ENCODE assay signal across 8 cellular contexts in the genomic region with DNA sequence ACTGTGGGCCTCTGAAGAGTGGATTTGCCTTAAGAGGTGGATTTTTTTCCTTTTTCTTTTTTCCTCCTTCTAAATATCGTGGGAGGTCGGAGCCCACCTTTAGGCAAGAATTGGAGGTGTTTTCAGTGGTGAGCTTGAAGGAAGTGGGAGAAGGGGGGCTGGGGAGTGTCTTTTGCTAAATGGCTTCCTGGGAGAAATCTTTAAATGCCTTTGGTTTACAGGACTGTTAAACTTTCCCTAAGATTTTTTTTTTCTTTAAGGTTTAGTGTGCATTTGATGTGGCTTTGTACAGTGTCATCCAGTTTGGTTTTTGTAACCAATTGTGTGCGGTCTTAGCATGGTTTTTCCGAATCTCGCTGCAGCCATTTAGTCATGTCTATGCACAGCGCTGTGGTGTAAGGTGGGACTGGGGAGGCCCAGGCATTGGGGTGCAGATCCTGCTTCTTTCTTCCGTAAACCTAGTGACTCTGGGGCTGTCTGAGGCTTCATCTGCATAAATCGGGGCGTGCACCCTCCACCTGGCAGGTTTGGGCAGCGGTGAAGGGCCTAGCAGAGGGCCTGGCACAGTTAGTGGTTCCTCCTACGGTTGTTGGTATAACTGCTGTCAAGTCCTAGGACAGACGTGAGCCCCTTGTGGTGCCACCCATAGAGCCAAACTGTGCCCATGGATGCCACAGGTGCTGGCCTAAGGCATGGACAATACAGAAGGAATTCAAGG. TPM values are rescaled to one million over a fixed set of nuclear protein-coding genes. Genes with fewer than 3 reads are reported as not detected.
DNase-seq lines count a peak whose midpoint lies in the region; ATAC-seq, FAIRE-seq and TF ChIP-seq lines count a peak whose summit lies in the region.

No MANE protein-coding gene starts in this region.

- peaks cover 0 to 69% (median 31%) of the 10 kb centered on the region in 4 donors for H3K4me1 ChIP-seq in right lobe of liver

- peaks cover 56% of the 10 kb centered on the region for H3K4me1 Mint-ChIP-seq in activated B cell treated with CpG ODN at 0.5 μM for 24 hours

- peak; percentile 64 for ATAC-seq in activated B cell treated with CpG ODN at 0.5 μM for 24 hours (ENCODE audit: low read depth)
- peak; percentile 1 to 33 (median 18) for ATAC-seq in right lobe of liver
- ATAC-seq in HG02938 (IDR thresholded peaks at IDR 0.05; ENCODE audit: unreplicated experiment) = no peak

- H3K36me3 ChIP-seq in bronchial epithelial cell (ENCODE audit: control insufficient read depth, insufficient read depth, low read length) (no peaks in the 10 kb centered on the region), right lobe of liver (no peaks in the 10 kb centered on the region)

- H3K27me3 ChIP-seq in bronchial epithelial cell (ENCODE audit: control insufficient read depth, insufficient read depth, low read length) (no peaks in the 10 kb centered on the region), right lobe of liver (no peaks in the 10 kb centered on the region)

- peaks cover 15% of the 10 kb centered on the region for H3K36me3 Mint-ChIP-seq in activated B cell treated with CpG ODN at 0.5 μM for 24 hours (ENCODE audit: low read depth)

- DNase-seq in COLO668 (lab: John Stamatoyannopoulos, UW; ENCODE audit: unreplicated experiment) (peak; percentile 54), HT1080 (ENCODE audit: low read depth) (peak; percentile 15), activated B cell treated with CpG ODN at 0.5 μM for 24 hours (peak; percentile 58), bronchial epithelial cell (ENCODE audit: low read depth) (peak; percentile 70), right lobe of liver (peak; percentile 51 to 75 (median 63)), dedifferentiated amniotic fluid mesenchymal stem cell (ENCODE audit: extremely low spot score) (no peak)
- DNase-seq in stimulated activated CD8-positive, alpha-beta memory T cell treated with anti-CD3 and anti-CD28 coated beads, Interleukin-12 subunit alpha, Interleukin-12 subunit beta, amount 100 ng/mL, for 24 hours (ENCODE audit: extremely low read depth) = peak; percentile 53

- H3K27ac Mint-ChIP-seq in activated B cell treated with CpG ODN at 0.5 μM for 24 hours = peak overlapping the region; percentile 97

- H3K9me3 ChIP-seq in right lobe of liver = no peaks in the 10 kb centered on the region

- no peak for TF ChIP-seq CTCF in activated B cell treated with CpG ODN at 0.5 μM for 24 hours (IDR thresholded peaks at IDR 0.05)
- no peak for TF ChIP-seq CTCF in bronchial epithelial cell (IDR thresholded peaks at IDR 0.05; ENCODE audit: insufficient read depth, low read length, severe bottlenecking)
- TF ChIP-seq CTCF in right lobe of liver (IDR thresholded peaks at IDR 0.05) = no peak

- H3K27ac ChIP-seq in right lobe of liver = peak overlapping the region; percentile 74 to 95 (median 91)

- no peaks in the 10 kb centered on the region for H3K9me3 Mint-ChIP-seq in activated B cell treated with CpG ODN at 0.5 μM for 24 hours

- no peaks in the 10 kb centered on the region for H3K27me3 Mint-ChIP-seq in activated B cell treated with CpG ODN at 0.5 μM for 24 hours

- CTCF ChIA-PET in activated B cell treated with CpG ODN at 0.5 μM for 24 hours (lab: Charles Lee) = no interaction called here

- POLR2A ChIA-PET in activated B cell treated with CpG ODN at 0.5 μM for 24 hours (lab: Charles Lee) = interaction anchor here (0.6 to 1.4 kb wide), 4 partner anchors 22 to 1506 kb away, joined by 4 to 8 read pairs (median 6); no protein-coding TSS in a partner anchor

- FAIRE-seq in bronchial epithelial cell (lab: Jason Lieb, UNC) = no peak

- WGBS in right lobe of liver (ENCODE audit: insufficient coverage, low coverage, low lambda C conversion rate, missing lambda C conversion rate) = 0% methylated on average over 10 of the region's 12 CpGs

- peak overlapping the region; percentile 56 for H3K4me3 ChIP-seq in bronchial epithelial cell (ENCODE audit: low read depth, low read length)
- H3K4me3 ChIP-seq in right lobe of liver = peak overlapping the region; percentile 45 to 77 (median 68)

- peak overlapping the region; percentile 90 for H3K4me3 Mint-ChIP-seq in activated B cell treated with CpG ODN at 0.5 μM for 24 hours

- intact Hi-C loops in activated B cell treated with CpG ODN at 0.5 μM for 24 hours (cut with micrococcal nuclease) = loop anchor here (1.0 to 10.0 kb wide), 7 partner anchors 14 to 960 kb away; a partner anchor contains a TSS
- intact Hi-C loops in right lobe of liver (cut with DNase I) = no loop called here

- no peak for TF ChIP-seq POLR2A in right lobe of liver (IDR thresholded peaks at IDR 0.05)

RNA-seq across cellular contexts. Expression of a gene that starts 1.3 kb away (rescaled TPM):
- total RNA-seq in HT1080 (2014; rRNA removed; shearing (Covaris generic)) = 35.6 and 49.9 TPM in 2 replicates
- 45.2 and 64.0 TPM in 2 replicates for polyA plus RNA-seq in HT1080 (2015; cell fraction: cytosol; rRNA removed)
- 145 and 183 TPM in 2 replicates for polyA plus RNA-seq in HT1080 (2015; cell fraction: nucleus; rRNA removed)
- total RNA-seq in activated B cell treated with CpG ODN at 0.5 μM for 24 hours (170 and 206 TPM in 2 replicates), bronchial epithelial cell (20.0 and 33.3 TPM in 2 replicates), right lobe of liver (10 to 100 TPM; 53.7 to 82.6 (median 57.3) TPM)
